Comparison of ENCODE assay signal across 1 cellular context in the genomic region with DNA sequence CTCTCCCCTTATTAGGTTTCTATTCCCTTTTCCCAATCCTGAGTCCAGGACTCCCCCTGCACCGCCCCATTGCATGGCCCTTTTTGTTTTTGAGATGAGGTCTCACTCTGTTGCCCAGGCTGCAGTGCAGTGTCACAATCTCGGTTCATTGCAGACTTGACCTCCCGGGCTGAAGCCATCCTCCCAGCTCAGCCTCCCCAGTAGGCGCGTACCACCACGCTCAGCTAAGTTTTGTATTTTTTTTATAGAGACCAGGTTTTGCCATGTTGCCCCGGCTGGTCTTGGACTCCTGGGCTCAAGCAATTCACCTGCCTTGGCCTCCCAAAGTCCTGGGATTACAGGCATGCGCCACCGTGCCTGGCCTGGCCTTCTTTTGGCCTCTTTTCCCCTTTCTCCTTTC.
TF ChIP-seq lines count a peak whose summit lies in the region.

No MANE protein-coding gene starts in this region.

TF ChIP-seq in HepG2, 621 proteins besides CTCF, POLR2A, EP300 and RAD21:
- TF ChIP-seq, protein P1, sequence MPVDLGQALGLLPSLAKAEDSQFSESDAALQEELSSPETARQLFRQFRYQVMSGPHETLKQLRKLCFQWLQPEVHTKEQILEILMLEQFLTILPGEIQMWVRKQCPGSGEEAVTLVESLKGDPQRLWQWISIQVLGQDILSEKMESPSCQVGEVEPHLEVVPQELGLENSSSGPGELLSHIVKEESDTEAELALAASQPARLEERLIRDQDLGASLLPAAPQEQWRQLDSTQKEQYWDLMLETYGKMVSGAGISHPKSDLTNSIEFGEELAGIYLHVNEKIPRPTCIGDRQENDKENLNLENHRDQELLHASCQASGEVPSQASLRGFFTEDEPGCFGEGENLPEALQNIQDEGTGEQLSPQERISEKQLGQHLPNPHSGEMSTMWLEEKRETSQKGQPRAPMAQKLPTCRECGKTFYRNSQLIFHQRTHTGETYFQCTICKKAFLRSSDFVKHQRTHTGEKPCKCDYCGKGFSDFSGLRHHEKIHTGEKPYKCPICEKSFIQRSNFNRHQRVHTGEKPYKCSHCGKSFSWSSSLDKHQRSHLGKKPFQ (CRISPR knock-in tag; IDR thresholded peaks at IDR 0.05; ENCODE audit: insufficient replicate concordance), result no peak
- TF ChIP-seq REL (CRISPR knock-in tag; conservative IDR thresholded peaks at IDR 0.05), result no peak
- TF ChIP-seq KLF11 (CRISPR knock-in tag; IDR thresholded peaks at IDR 0.05), result no peak
- TF ChIP-seq ZNF850 (CRISPR knock-in tag; conservative IDR thresholded peaks at IDR 0.05), result no peak
- TF ChIP-seq DNMT1 (CRISPR knock-in tag; IDR thresholded peaks at IDR 0.05), result no peak
- TF ChIP-seq, protein P2, sequence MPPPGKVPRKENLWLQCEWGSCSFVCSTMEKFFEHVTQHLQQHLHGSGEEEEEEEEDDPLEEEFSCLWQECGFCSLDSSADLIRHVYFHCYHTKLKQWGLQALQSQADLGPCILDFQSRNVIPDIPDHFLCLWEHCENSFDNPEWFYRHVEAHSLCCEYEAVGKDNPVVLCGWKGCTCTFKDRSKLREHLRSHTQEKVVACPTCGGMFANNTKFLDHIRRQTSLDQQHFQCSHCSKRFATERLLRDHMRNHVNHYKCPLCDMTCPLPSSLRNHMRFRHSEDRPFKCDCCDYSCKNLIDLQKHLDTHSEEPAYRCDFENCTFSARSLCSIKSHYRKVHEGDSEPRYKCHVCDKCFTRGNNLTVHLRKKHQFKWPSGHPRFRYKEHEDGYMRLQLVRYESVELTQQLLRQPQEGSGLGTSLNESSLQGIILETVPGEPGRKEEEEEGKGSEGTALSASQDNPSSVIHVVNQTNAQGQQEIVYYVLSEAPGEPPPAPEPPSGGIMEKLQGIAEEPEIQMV (CRISPR knock-in tag; IDR thresholded peaks at IDR 0.05; ENCODE audit: low read depth), result no peak
- TF ChIP-seq, protein P3, sequence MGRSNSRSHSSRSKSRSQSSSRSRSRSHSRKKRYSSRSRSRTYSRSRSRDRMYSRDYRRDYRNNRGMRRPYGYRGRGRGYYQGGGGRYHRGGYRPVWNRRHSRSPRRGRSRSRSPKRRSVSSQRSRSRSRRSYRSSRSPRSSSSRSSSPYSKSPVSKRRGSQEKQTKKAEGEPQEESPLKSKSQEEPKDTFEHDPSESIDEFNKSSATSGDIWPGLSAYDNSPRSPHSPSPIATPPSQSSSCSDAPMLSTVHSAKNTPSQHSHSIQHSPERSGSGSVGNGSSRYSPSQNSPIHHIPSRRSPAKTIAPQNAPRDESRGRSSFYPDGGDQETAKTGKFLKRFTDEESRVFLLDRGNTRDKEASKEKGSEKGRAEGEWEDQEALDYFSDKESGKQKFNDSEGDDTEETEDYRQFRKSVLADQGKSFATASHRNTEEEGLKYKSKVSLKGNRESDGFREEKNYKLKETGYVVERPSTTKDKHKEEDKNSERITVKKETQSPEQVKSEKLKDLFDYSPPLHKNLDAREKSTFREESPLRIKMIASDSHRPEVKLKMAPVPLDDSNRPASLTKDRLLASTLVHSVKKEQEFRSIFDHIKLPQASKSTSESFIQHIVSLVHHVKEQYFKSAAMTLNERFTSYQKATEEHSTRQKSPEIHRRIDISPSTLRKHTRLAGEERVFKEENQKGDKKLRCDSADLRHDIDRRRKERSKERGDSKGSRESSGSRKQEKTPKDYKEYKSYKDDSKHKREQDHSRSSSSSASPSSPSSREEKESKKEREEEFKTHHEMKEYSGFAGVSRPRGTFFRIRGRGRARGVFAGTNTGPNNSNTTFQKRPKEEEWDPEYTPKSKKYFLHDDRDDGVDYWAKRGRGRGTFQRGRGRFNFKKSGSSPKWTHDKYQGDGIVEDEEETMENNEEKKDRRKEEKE (IDR thresholded peaks at IDR 0.05), result no peak
- no peak for TF ChIP-seq MYC (CRISPR knock-in tag; IDR thresholded peaks at IDR 0.05; ENCODE audit: borderline replicate concordance)
- TF ChIP-seq ZFY (CRISPR knock-in tag; IDR thresholded peaks at IDR 0.05), result no peak
- TF ChIP-seq, protein P4, sequence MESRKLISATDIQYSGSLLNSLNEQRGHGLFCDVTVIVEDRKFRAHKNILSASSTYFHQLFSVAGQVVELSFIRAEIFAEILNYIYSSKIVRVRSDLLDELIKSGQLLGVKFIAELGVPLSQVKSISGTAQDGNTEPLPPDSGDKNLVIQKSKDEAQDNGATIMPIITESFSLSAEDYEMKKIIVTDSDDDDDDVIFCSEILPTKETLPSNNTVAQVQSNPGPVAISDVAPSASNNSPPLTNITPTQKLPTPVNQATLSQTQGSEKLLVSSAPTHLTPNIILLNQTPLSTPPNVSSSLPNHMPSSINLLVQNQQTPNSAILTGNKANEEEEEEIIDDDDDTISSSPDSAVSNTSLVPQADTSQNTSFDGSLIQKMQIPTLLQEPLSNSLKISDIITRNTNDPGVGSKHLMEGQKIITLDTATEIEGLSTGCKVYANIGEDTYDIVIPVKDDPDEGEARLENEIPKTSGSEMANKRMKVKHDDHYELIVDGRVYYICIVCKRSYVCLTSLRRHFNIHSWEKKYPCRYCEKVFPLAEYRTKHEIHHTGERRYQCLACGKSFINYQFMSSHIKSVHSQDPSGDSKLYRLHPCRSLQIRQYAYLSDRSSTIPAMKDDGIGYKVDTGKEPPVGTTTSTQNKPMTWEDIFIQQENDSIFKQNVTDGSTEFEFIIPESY (CRISPR knock-in tag; IDR thresholded peaks at IDR 0.05), result no peak
- TF ChIP-seq, protein P5, sequence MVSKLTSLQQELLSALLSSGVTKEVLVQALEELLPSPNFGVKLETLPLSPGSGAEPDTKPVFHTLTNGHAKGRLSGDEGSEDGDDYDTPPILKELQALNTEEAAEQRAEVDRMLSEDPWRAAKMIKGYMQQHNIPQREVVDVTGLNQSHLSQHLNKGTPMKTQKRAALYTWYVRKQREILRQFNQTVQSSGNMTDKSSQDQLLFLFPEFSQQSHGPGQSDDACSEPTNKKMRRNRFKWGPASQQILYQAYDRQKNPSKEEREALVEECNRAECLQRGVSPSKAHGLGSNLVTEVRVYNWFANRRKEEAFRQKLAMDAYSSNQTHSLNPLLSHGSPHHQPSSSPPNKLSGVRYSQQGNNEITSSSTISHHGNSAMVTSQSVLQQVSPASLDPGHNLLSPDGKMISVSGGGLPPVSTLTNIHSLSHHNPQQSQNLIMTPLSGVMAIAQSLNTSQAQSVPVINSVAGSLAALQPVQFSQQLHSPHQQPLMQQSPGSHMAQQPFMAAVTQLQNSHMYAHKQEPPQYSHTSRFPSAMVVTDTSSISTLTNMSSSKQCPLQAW (CRISPR knock-in tag; IDR thresholded peaks at IDR 0.05), result no peak
- no peak for TF ChIP-seq SALL1 (CRISPR knock-in tag; IDR thresholded peaks at IDR 0.05)
- no peak for TF ChIP-seq TAF15 (IDR thresholded peaks at IDR 0.05; ENCODE audit: low read depth, low read length, poor library complexity, severe bottlenecking)
- no peak for TF ChIP-seq ZNF737 (CRISPR knock-in tag; IDR thresholded peaks at IDR 0.05; ENCODE audit: borderline replicate concordance)
- no peak for TF ChIP-seq ZKSCAN8 (CRISPR knock-in tag; IDR thresholded peaks at IDR 0.05; ENCODE audit: borderline replicate concordance)
- TF ChIP-seq, protein P6, sequence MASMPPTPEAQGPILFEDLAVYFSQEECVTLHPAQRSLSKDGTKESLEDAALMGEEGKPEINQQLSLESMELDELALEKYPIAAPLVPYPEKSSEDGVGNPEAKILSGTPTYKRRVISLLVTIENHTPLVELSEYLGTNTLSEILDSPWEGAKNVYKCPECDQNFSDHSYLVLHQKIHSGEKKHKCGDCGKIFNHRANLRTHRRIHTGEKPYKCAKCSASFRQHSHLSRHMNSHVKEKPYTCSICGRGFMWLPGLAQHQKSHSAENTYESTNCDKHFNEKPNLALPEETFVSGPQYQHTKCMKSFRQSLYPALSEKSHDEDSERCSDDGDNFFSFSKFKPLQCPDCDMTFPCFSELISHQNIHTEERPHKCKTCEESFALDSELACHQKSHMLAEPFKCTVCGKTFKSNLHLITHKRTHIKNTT (CRISPR knock-in tag; IDR thresholded peaks at IDR 0.05), result no peak
- TF ChIP-seq RNF2 (conservative IDR thresholded peaks at IDR 0.05; ENCODE audit: low read depth), result no peak
- TF ChIP-seq, protein P7, sequence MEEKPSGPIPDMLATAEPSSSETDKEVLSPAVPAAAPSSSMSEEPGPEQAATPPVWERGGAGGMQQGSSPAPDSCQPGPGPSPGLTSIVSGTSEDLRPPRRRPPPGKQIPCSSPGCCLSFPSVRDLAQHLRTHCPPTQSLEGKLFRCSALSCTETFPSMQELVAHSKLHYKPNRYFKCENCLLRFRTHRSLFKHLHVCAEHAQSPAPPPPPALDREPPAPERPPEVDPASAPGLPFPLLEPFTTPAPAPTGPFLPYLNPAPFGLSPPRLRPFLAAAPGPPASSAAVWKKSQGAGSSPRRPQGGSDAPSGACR (CRISPR knock-in tag; IDR thresholded peaks at IDR 0.05), result no peak
- TF ChIP-seq ZNF670 (CRISPR knock-in tag; IDR thresholded peaks at IDR 0.05; ENCODE audit: borderline replicate concordance), result no peak
- TF ChIP-seq, protein P8, sequence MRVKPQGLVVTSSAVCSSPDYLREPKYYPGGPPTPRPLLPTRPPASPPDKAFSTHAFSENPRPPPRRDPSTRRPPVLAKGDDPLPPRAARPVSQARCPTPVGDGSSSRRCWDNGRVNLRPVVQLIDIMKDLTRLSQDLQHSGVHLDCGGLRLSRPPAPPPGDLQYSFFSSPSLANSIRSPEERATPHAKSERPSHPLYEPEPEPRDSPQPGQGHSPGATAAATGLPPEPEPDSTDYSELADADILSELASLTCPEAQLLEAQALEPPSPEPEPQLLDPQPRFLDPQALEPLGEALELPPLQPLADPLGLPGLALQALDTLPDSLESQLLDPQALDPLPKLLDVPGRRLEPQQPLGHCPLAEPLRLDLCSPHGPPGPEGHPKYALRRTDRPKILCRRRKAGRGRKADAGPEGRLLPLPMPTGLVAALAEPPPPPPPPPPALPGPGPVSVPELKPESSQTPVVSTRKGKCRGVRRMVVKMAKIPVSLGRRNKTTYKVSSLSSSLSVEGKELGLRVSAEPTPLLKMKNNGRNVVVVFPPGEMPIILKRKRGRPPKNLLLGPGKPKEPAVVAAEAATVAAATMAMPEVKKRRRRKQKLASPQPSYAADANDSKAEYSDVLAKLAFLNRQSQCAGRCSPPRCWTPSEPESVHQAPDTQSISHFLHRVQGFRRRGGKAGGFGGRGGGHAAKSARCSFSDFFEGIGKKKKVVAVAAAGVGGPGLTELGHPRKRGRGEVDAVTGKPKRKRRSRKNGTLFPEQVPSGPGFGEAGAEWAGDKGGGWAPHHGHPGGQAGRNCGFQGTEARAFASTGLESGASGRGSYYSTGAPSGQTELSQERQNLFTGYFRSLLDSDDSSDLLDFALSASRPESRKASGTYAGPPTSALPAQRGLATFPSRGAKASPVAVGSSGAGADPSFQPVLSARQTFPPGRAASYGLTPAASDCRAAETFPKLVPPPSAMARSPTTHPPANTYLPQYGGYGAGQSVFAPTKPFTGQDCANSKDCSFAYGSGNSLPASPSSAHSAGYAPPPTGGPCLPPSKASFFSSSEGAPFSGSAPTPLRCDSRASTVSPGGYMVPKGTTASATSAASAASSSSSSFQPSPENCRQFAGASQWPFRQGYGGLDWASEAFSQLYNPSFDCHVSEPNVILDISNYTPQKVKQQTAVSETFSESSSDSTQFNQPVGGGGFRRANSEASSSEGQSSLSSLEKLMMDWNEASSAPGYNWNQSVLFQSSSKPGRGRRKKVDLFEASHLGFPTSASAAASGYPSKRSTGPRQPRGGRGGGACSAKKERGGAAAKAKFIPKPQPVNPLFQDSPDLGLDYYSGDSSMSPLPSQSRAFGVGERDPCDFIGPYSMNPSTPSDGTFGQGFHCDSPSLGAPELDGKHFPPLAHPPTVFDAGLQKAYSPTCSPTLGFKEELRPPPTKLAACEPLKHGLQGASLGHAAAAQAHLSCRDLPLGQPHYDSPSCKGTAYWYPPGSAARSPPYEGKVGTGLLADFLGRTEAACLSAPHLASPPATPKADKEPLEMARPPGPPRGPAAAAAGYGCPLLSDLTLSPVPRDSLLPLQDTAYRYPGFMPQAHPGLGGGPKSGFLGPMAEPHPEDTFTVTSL (CRISPR knock-in tag; IDR thresholded peaks at IDR 0.05; ENCODE audit: borderline replicate concordance), result no peak
